ENCODE assay signal across 25 cellular contexts in genomic region chr1:12622506-12622905, GRCh38. TPM values are rescaled to one million over a fixed set of nuclear protein-coding genes. Genes with fewer than 3 reads are reported as not detected.
DNase-seq lines count a peak whose midpoint lies in the region; ATAC-seq, FAIRE-seq and TF ChIP-seq lines count a peak whose summit lies in the region.
"Had no signal": no experiment of that assay in that cellular context is flagged by ENCODE, and none has a peak within 500 bp of the region (broad histone marks: within the 10 kb centered on the region; RNA-seq: fewer than 3 reads in every experiment).

No MANE protein-coding gene starts in this region.

- H3K9me3 ChIP-seq in heart left ventricle, result no peaks in the 10 kb centered on the region
- no peaks in the 10 kb centered on the region for H3K9me3 ChIP-seq in iPS-15b (ENCODE audit: control insufficient read depth, insufficient read depth, low read length)
- H3K9me3 ChIP-seq in aorta (ENCODE audit: control insufficient read depth, low read length), result no peaks in the 10 kb centered on the region
- H3K9me3 ChIP-seq: neutrophil had no signal

- ATAC-seq in heart left ventricle (no peak), Right ventricle myocardium inferior (no peak), aorta (ENCODE audit: low FRiP score) (no peak)
- ATAC-seq: activated naive CD8-positive, alpha-beta T cell treated with anti-CD3 and anti-CD28 coated beads, Interleukin-2, amount 50 U/mL, for 24 hours; activated T-helper 17 cell treated with anti-CD3 and anti-CD28 coated beads, Interleukin-2, amount 50 U/mL, for 72 hours; GM12878 had no signal

- H3K4me1 ChIP-seq in heart left ventricle, result peaks cover 0 to 50% (median 35%) of the 10 kb centered on the region in 12 donors
- H3K4me1 ChIP-seq in iPS-15b (ENCODE audit: control insufficient read depth, insufficient read depth, low read length), result peaks cover 13% of the 10 kb centered on the region
- peaks cover 26% of the 10 kb centered on the region for H3K4me1 ChIP-seq in rectal smooth muscle tissue (ENCODE audit: control insufficient read depth, insufficient read depth, low read length)
- H3K4me1 ChIP-seq in aorta (ENCODE audit: control insufficient read depth in 1 of 2, insufficient read depth in 2 of 2, low read length in 2 of 2), result no peaks in the 10 kb centered on the region

- no peak for TF ChIP-seq CTCF in heart left ventricle (IDR thresholded peaks at IDR 0.05)

- 39 to 47% (median 43%) methylated on average over 10 to 12 of the region's 12 CpGs for WGBS in heart left ventricle, 4 donors
- 6 to 9% methylated on average over 12 of the region's 12 CpGs for WGBS in aorta, 2 donors

- H3K9ac ChIP-seq in iPS-15b (ENCODE audit: low read depth, low read length) (peak overlapping the region; percentile 16), rectal smooth muscle tissue (ENCODE audit: low read length) (no peak overlapping the region)

- no peak for FAIRE-seq in frontal cortex (lab: Jason Lieb, UNC)
- FAIRE-seq: A204.1, G401.6, GM12878, HTR-8/SVneo had no signal

- intact Hi-C loops in heart left ventricle (cut with DNase I) (loop anchor here (5.0 to 10.0 kb wide), 4 partner anchors 215 to 310 kb away; no protein-coding TSS in a partner anchor), Right ventricle myocardium inferior (cut with DNase I) (no loop called here), aorta (cut with DNase I) (loop anchor here in 1 of 2 donors (1.0 to 5.0 kb wide), 2 partner anchors 306 to 345 kb away; no protein-coding TSS in a partner anchor)

- no peaks in the 10 kb centered on the region for H3K36me3 ChIP-seq in heart left ventricle
- H3K36me3 ChIP-seq in iPS-15b (ENCODE audit: control insufficient read depth, insufficient read depth, low read length), result no peaks in the 10 kb centered on the region
- H3K36me3 ChIP-seq in rectal smooth muscle tissue (ENCODE audit: control insufficient read depth, insufficient read depth, low read length), result no peaks in the 10 kb centered on the region
- no peaks in the 10 kb centered on the region for H3K36me3 ChIP-seq in aorta (ENCODE audit: control insufficient read depth in 1 of 2, insufficient read depth in 2 of 2, low read length in 1 of 2)
- H3K36me3 ChIP-seq: neutrophil had no signal

- no peak overlapping the region for H3K4me3 ChIP-seq in heart left ventricle
- H3K4me3 ChIP-seq in iPS-15b (ENCODE audit: low read depth, low read length), result no peak overlapping the region
- no peak overlapping the region for H3K4me3 ChIP-seq in rectal smooth muscle tissue (ENCODE audit: low read length)
- no peak overlapping the region for H3K4me3 ChIP-seq in aorta (ENCODE audit: low read length in 2 of 2)
- H3K4me3 ChIP-seq: GM12878, PC-9, SK-N-MC had no signal

- H3K27me3 ChIP-seq in heart left ventricle, result no peaks in the 10 kb centered on the region
- no peaks in the 10 kb centered on the region for H3K27me3 ChIP-seq in iPS-15b (ENCODE audit: control insufficient read depth, insufficient read depth, low read length)
- H3K27me3 ChIP-seq in rectal smooth muscle tissue (ENCODE audit: control insufficient read depth, insufficient read depth, low read length), result no peaks in the 10 kb centered on the region
- H3K27me3 ChIP-seq in aorta (ENCODE audit: control insufficient read depth in 1 of 2, insufficient read depth in 2 of 2, low read length in 1 of 2), result no peaks in the 10 kb centered on the region

- H3K27ac ChIP-seq in heart left ventricle, result peak overlapping the region in 9 of 12 donors; percentile 8 to 91 (median 41)
- peak overlapping the region; percentile 49 for H3K27ac ChIP-seq in rectal smooth muscle tissue (ENCODE audit: low read depth, low read length)
- H3K27ac ChIP-seq in aorta (ENCODE audit: low read depth in 1 of 2, low read length in 2 of 2), result peak overlapping the region; percentile 48 to 84
- H3K27ac ChIP-seq: neutrophil, PC-9, SK-N-MC had no signal

- TF ChIP-seq POLR2A in heart left ventricle (IDR thresholded peaks at IDR 0.05), result no peak

- DNase-seq in heart left ventricle, result no peak
- DNase-seq in Right ventricle myocardium inferior (ENCODE audit: missing footprints), result no peak
- peak; percentile 66 to 81 for DNase-seq in aorta
- no peak for DNase-seq in dermis blood vessel endothelial cell
- DNase-seq in frontal cortex (ENCODE audit: low spot score in 2 of 2), result no peak
- no peak for DNase-seq in putamen (ENCODE audit: low spot score)
- DNase-seq: activated naive CD8-positive, alpha-beta T cell treated with anti-CD3 and anti-CD28 coated beads, Interleukin-2, amount 50 U/mL, for 24 hours; central memory CD4-positive, alpha-beta T cell; kidney glomerular epithelial cell; midbrain; NCI-H146; NCI-H82; PC-9; stimulated activated CD4-positive, alpha-beta T cell treated with anti-CD3 and anti-CD28 coated beads, Interleukin-2, amount 100 ng/mL, for 48 hours had no signal

RNA-seq across cellular contexts. Expression of gene DHRS3, which starts 4.5 kb away (rescaled TPM):
- total RNA-seq in heart left ventricle (10 to 100 TPM; 28.6 to 84.0 (median 59.9) TPM), Right ventricle myocardium inferior (81.0 TPM), aorta (100 to 1,000 TPM; 117 to 325 TPM), dermis blood vessel endothelial cell (57.1 and 121 TPM in 2 replicates), frontal cortex (13.0 TPM)
- polyA plus RNA-seq in heart left ventricle (100 to 1,000 TPM in 1 of 2 donors, 10 to 100 TPM in 1; 39.7 to 102 TPM), aorta (10 to 100 TPM; 27.5 to 57.7 TPM)

RNA-seq across cellular contexts. Expression of gene AADACL4, which starts 21.4 kb away (rescaled TPM):
- not detected for total RNA-seq in heart left ventricle
- polyA plus RNA-seq in heart left ventricle, result not detected
- total RNA-seq in Right ventricle myocardium inferior, result not detected
- not detected for total RNA-seq in aorta
- polyA plus RNA-seq in aorta, result not detected
- total RNA-seq in dermis blood vessel endothelial cell, result not detected in 2 replicates
- not detected for total RNA-seq in frontal cortex
- total RNA-seq: activated CD8-positive, alpha-beta memory T cell treated with anti-CD3 and anti-CD28 coated beads for 36 hours; activated T-helper 17 cell treated with anti-CD3 and anti-CD28 coated beads, Interleukin-2, amount 50 U/mL, for 72 hours; GM12878; PC-9; subcutaneous adipose tissue had no signal
- polyA plus RNA-seq: GM12878 had no signal

Comparison
In these comparisons a context has a peak if more than half of its experiments do, and no peak if none do; other contexts are left out.
1. DNase-seq: peak in aorta (2 of 2); none in heart left ventricle (0 of 5), Right ventricle myocardium inferior (single experiment), dermis blood vessel endothelial cell (single experiment), frontal cortex (0 of 2) and putamen (single experiment).
2. Peak in every context shown above with its lines, with median percentiles within 50 percentile points of each other: H3K27ac ChIP-seq.